ENCODE assay signal across 8 cellular contexts in the genomic region with DNA sequence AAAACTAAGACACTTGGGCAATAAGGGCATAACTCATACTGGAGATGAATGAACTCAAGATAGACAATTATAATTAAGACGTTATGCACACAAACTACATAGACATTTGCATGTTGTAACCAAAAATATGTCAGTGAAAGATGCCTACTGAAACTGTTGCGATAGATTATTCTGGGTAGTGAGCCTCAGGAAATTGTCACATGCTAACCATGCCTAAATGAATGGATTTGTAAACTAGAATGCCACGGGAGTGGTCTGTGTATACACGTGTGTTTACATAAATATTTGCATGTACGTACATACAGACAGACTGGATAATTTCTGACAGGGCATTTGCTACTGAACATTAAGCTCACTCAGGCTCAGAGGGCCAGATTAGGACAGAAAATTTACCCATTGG. TPM values are rescaled to one million over a fixed set of nuclear protein-coding genes. Genes with fewer than 3 reads are reported as not detected.
DNase-seq lines count a peak whose midpoint lies in the region; ATAC-seq, FAIRE-seq and TF ChIP-seq lines count a peak whose summit lies in the region.

No MANE protein-coding gene starts in this region.

- DNase-seq in GM12891 (ENCODE audit: insufficient read length, low spot score): no peak
- no peak for DNase-seq in adrenal gland
- no peak for DNase-seq in SW 1271 (lab: John Stamatoyannopoulos, UW)
- DNase-seq in NCI-H1436 (lab: John Stamatoyannopoulos, UW): no peak

- H3K4me3 ChIP-seq in Loucy (ENCODE audit: low read length, poor library complexity, severe bottlenecking): peak overlapping the region; percentile 87
- 0 out of 2 replicates have a peak overlapping the region, but pooled peaks have one; percentile 81 for H3K4me3 ChIP-seq in iPS-20b (ENCODE audit: low read length)
- peak overlapping the region in 2 of 4 donors; percentile 60 to 66 for H3K4me3 ChIP-seq in adrenal gland

- H3K9ac ChIP-seq in Loucy (ENCODE audit: low read depth, low read length, poor library complexity, severe bottlenecking) (no peak overlapping the region), iPS-20b (ENCODE audit: low read depth, low read length) (no peak overlapping the region)

- H2AFZ ChIP-seq in Loucy (ENCODE audit: low read length): no peak overlapping the region

- peak; percentile 72 for FAIRE-seq in GM12891 (lab: Jason Lieb, UNC)

- intact Hi-C loops in adrenal gland (cut with DNase I): no loop called here

- H3K27me3 ChIP-seq in Loucy (ENCODE audit: insufficient read depth, low read length, poor library complexity, severe bottlenecking): peaks cover 4% of the 10 kb centered on the region
- peaks cover 19% of the 10 kb centered on the region for H3K27me3 ChIP-seq in iPS-20b (ENCODE audit: insufficient read depth, low read length)
- no peaks in the 10 kb centered on the region for H3K27me3 ChIP-seq in adrenal gland

- H3K79me2 ChIP-seq in Loucy (ENCODE audit: insufficient read depth, low read length): no peaks in the 10 kb centered on the region

- no peaks in the 10 kb centered on the region for H3K4me1 ChIP-seq in Loucy (ENCODE audit: insufficient read depth, low read length, poor library complexity, severe bottlenecking)
- H3K4me1 ChIP-seq in iPS-20b (ENCODE audit: insufficient read depth, low read length): no peaks in the 10 kb centered on the region
- H3K4me1 ChIP-seq in adrenal gland (replicated peaks in 1 of 2): peaks cover 5 to 28% of the 10 kb centered on the region in 2 donors

- H3K27ac ChIP-seq in iPS-20b (ENCODE audit: low read length) (no peak overlapping the region), adrenal gland (peak overlapping the region in 2 of 5 donors; percentile 31 to 92)

- no peaks in the 10 kb centered on the region for H4K20me1 ChIP-seq in Loucy (ENCODE audit: insufficient read depth, low read length, poor library complexity, severe bottlenecking)

- TF ChIP-seq CTCF in Loucy (conservative IDR thresholded peaks at IDR 0.05; ENCODE audit: low read length) (no peak), adrenal gland (IDR thresholded peaks at IDR 0.05) (no peak)

- peak overlapping the region; percentile 74 for H3K4me2 ChIP-seq in Loucy (ENCODE audit: low read depth, low read length, poor library complexity, severe bottlenecking)

- no peaks in the 10 kb centered on the region for H3K9me2 ChIP-seq in Loucy (replicated peaks; ENCODE audit: low read depth, low read length)

- H3K9me3 ChIP-seq in Loucy (ENCODE audit: insufficient read depth, low read depth, low read length): no peaks in the 10 kb centered on the region
- H3K9me3 ChIP-seq in iPS-20b (ENCODE audit: insufficient read depth, low read depth, low read length): no peaks in the 10 kb centered on the region
- H3K9me3 ChIP-seq in adrenal gland (replicated peaks in 1 of 3): no peaks in the 10 kb centered on the region

- no peaks in the 10 kb centered on the region for H3K36me3 ChIP-seq in Loucy (ENCODE audit: insufficient read depth, low read length)
- no peaks in the 10 kb centered on the region for H3K36me3 ChIP-seq in iPS-20b (ENCODE audit: insufficient read depth, low read depth, low read length)
- no peaks in the 10 kb centered on the region for H3K36me3 ChIP-seq in adrenal gland (replicated peaks in 1 of 2)

- WGBS in adrenal gland, 4 donors: 48 to 56% (median 52%) methylated on average over 5 of the region's 5 CpGs

- TF ChIP-seq POLR2A in GM12891 (IDR thresholded peaks at IDR 0.05; ENCODE audit: low read depth, low read length): no peak
- no peak for TF ChIP-seq POLR2A in adrenal gland (IDR thresholded peaks at IDR 0.05)

- H3F3A ChIP-seq in Loucy (ENCODE audit: low read depth): peaks cover 10% of the 10 kb centered on the region; the same call in 1 of the 2 replicates

- ATAC-seq in GM19467 (IDR thresholded peaks at IDR 0.05; ENCODE audit: unreplicated experiment) (peak; percentile 33), HG03108 (IDR thresholded peaks at IDR 0.05; ENCODE audit: unreplicated experiment) (no peak)

TF ChIP-seq in GM12891, 5 proteins besides CTCF, POLR2A, EP300 and RAD21:
- TF ChIP-seq TAF1 (IDR thresholded peaks at IDR 0.05; ENCODE audit: low read depth, low read length): no peak
- TF ChIP-seq PAX5 (IDR thresholded peaks at IDR 0.05; ENCODE audit: insufficient read depth, low read length, severe bottlenecking): no peak
- TF ChIP-seq SPI1 (IDR thresholded peaks at IDR 0.05; ENCODE audit: low read depth, low read length): no peak
- no peak for TF ChIP-seq POLR2AphosphoS5 (IDR thresholded peaks at IDR 0.05; ENCODE audit: low read depth, low read length)
- no peak for TF ChIP-seq POU2F2 (IDR thresholded peaks at IDR 0.05; ENCODE audit: low read depth, low read length)

RNA-seq across cellular contexts. Expression of a gene that starts 1.2 kb away (rescaled TPM):
- 0.89 TPM for polyA plus RNA-seq in GM12891 (2012; ENCODE audit: low read depth, missing spikeins)
- 10 to 100 TPM in 5 of 8 donors, 1 to 10 TPM in 3; 8.1 to 28.2 (median 12.5) TPM for total RNA-seq in adrenal gland
- polyA plus RNA-seq in adrenal gland: 10 to 100 TPM in 2 of 3 donors, 1 to 10 TPM in 1; 8.5 to 36.5 (median 14.0) TPM

RNA-seq across cellular contexts. Expression of a gene that starts 17.7 kb away (rescaled TPM):
- polyA plus RNA-seq in GM12891 (2012; ENCODE audit: low read depth, missing spikeins): 14.6 TPM
- total RNA-seq in adrenal gland: 10 to 100 TPM; 32.3 to 76.9 (median 43.7) TPM
- polyA plus RNA-seq in adrenal gland: 10 to 100 TPM; 18.3 to 49.2 (median 34.1) TPM
